In the genomic region with DNA sequence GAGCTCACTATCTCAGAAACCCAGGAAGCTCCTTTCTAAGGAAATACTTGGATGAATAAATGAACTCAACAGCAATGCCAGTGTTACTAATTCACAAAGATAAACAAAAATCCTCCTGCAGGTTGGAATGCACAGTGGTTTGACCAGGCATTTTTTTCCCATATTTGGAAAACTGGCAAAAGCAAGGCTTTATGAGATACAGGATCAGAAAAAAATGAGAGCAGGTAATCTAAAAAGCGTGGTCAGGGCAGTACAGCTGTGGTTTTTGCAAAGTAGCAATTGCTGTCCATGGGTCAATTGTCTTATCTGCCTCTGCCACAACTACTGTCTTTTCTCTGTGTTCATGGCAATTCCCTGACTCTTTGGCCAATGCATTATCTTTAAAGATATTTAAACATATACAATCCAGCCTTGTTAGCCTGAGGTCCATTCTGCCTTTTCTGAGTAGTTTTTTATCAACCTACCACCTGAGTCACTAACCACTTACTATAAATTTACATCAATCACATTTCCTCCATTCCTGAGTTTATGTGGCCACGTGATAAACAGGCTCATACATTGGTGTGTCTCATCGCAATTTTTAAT, we compare ENCODE assay signal across 16 cellular contexts.
DNase-seq lines count a peak whose midpoint lies in the region; ATAC-seq and TF ChIP-seq lines count a peak whose summit lies in the region.
"Had no signal": no experiment of that assay in that cellular context is flagged by ENCODE, and none has a peak within 500 bp of the region (broad histone marks: within the 10 kb centered on the region; RNA-seq: fewer than 3 reads in every experiment).

No MANE protein-coding gene starts in this region.

- TF ChIP-seq RAD21 in Ishikawa (IDR thresholded peaks at IDR 0.05; ENCODE audit: low read depth) = no peak

- H3K36me3 ChIP-seq in mammary epithelial cell (ENCODE audit: insufficient read depth, low read length) (no peaks in the 10 kb centered on the region), colonic mucosa (no peaks in the 10 kb centered on the region)
- H3K36me3 ChIP-seq: heart left ventricle had no signal

- WGBS in mammary epithelial cell (ENCODE audit: low coverage, missing lambda C conversion rate) = 29% methylated on average over 3 of the region's 3 CpGs

- H3K4me3 ChIP-seq in AG10803 (ENCODE audit: low read length) = no peak overlapping the region
- no peak overlapping the region for H3K4me3 ChIP-seq in mammary epithelial cell (replicated peaks in 1 of 3; ENCODE audit: insufficient read depth in 1 of 3, low read depth in 2 of 3, low read length in 3 of 3)
- H3K4me3 ChIP-seq in colonic mucosa = no peak overlapping the region
- H3K4me3 ChIP-seq: heart left ventricle had no signal

- H3K9ac ChIP-seq in mammary epithelial cell (ENCODE audit: insufficient read depth, low read length) (no peak overlapping the region), colonic mucosa (ENCODE audit: low read depth in 2 of 2, low read length in 2 of 2) (no peak overlapping the region)
- H3K9ac ChIP-seq: KMS-11, parathyroid adenoma had no signal

- POLR2A ChIA-PET in activated CD4-positive, alpha-beta T cell treated with anti-CD3 and anti-CD28 coated beads for 36 hours (lab: Charles Lee) = no interaction called here

- H3K4me2 ChIP-seq in mammary epithelial cell (ENCODE audit: insufficient read depth, low read depth, low read length) = no peak overlapping the region
- H3K4me2 ChIP-seq: KMS-11 had no signal

- TF ChIP-seq EP300 in Ishikawa (IDR thresholded peaks at IDR 0.05; ENCODE audit: borderline replicate concordance) = no peak

- no peaks in the 10 kb centered on the region for H3K79me2 ChIP-seq in mammary epithelial cell (ENCODE audit: insufficient read depth, low read length)
- H3K79me2 ChIP-seq: parathyroid adenoma had no signal

- DNase-seq in AG10803 (ENCODE audit: low read depth) (peak; percentile 56), mammary epithelial cell (peak; percentile 60), mesothelial cell of epicardium (ENCODE audit: low spot score in 2 of 2, unreplicated experiment in 2 of 2) (no peak), colonic mucosa (no peak)
- no peak for DNase-seq in activated CD4-positive, alpha-beta T cell treated with anti-CD3 and anti-CD28 coated beads for 36 hours
- DNase-seq: activated CD4-positive, CD25-positive, alpha-beta regulatory T cell; activated naive CD8-positive, alpha-beta T cell treated with anti-CD3 and anti-CD28 coated beads, Interleukin-2, amount 50 U/mL, for 24 hours; C1 segment of cervical spinal cord; effector CD4-positive, alpha-beta T cell; heart left ventricle; NCI-H2107 had no signal

- in situ Hi-C loops in mammary epithelial cell (cut with MboI; ENCODE audit: low sequenced_read_pairs in 2 of 2) = no loop called here

- H3K27me3 ChIP-seq in mammary epithelial cell (ENCODE audit: insufficient read depth, low read length) = no peaks in the 10 kb centered on the region
- H3K27me3 ChIP-seq in colonic mucosa = no peaks in the 10 kb centered on the region
- H3K27me3 ChIP-seq: heart left ventricle had no signal

- TF ChIP-seq CTCF in AG10803 (conservative IDR thresholded peaks at IDR 0.05; ENCODE audit: low read length) (peak; percentile 53), mammary epithelial cell (conservative IDR thresholded peaks at IDR 0.05 in 1 of 2, IDR thresholded peaks at IDR 0.05 in 1 of 2; ENCODE audit: extremely low read depth in 1 of 2, insufficient read depth in 1 of 2, low read depth in 1 of 2, low read length in 2 of 2) (peak; percentile 34 to 43), mesothelial cell of epicardium (IDR thresholded peaks at IDR 0.05; ENCODE audit: unreplicated experiment) (peak; percentile 29), colonic mucosa (IDR thresholded peaks at IDR 0.05) (no peak)

- H3K27me3 Mint-ChIP-seq in mesothelial cell of epicardium (ENCODE audit: low read depth) = no peaks in the 10 kb centered on the region
- no peaks in the 10 kb centered on the region for H3K27me3 Mint-ChIP-seq in activated CD4-positive, alpha-beta T cell treated with anti-CD3 and anti-CD28 coated beads for 36 hours
- H3K27me3 Mint-ChIP-seq: activated naive CD8-positive, alpha-beta T cell treated with anti-CD3 and anti-CD28 coated beads, Interleukin-2, amount 50 U/mL, for 24 hours had no signal

- no TSS peak for BruUV-seq in mammary epithelial cell (replicated peaks; lab: Mats Ljungman, UMichigan)

- no peaks in the 10 kb centered on the region for H3K9me3 ChIP-seq in mammary epithelial cell (replicated peaks; ENCODE audit: insufficient read depth, low read length)
- no peaks in the 10 kb centered on the region for H3K9me3 ChIP-seq in colonic mucosa
- H3K9me3 ChIP-seq: heart left ventricle had no signal

- dilution Hi-C loops in mammary epithelial cell (cut with HindIII; ENCODE audit: low sequenced_read_pairs) = no loop called here

- H4K20me1 ChIP-seq in mammary epithelial cell (ENCODE audit: insufficient read depth, low read length) = no peaks in the 10 kb centered on the region

- CTCF ChIA-PET in mammary epithelial cell (lab: Charles Lee; ENCODE audit: low non-redundant PET) = no interaction called here
- CTCF ChIA-PET in activated CD4-positive, alpha-beta T cell treated with anti-CD3 and anti-CD28 coated beads for 36 hours (lab: Charles Lee) = no interaction called here

- H3K4me1 ChIP-seq in mammary epithelial cell (ENCODE audit: insufficient read depth, low read length) (peaks cover 27% of the 10 kb centered on the region), colonic mucosa (no peaks in the 10 kb centered on the region)
- H3K4me1 ChIP-seq: parathyroid adenoma had no signal

- ATAC-seq in GM19463 (IDR thresholded peaks at IDR 0.05; ENCODE audit: unreplicated experiment) = no peak
- ATAC-seq in activated CD4-positive, alpha-beta T cell treated with anti-CD3 and anti-CD28 coated beads for 36 hours = no peak
- no peak for ATAC-seq in GM19397 (IDR thresholded peaks at IDR 0.05; ENCODE audit: unreplicated experiment)
- ATAC-seq: activated naive CD8-positive, alpha-beta T cell treated with anti-CD3 and anti-CD28 coated beads, Interleukin-2, amount 50 U/mL, for 24 hours had no signal

- peaks cover 3% of the 10 kb centered on the region for H3K36me3 Mint-ChIP-seq in mesothelial cell of epicardium
- no peaks in the 10 kb centered on the region for H3K36me3 Mint-ChIP-seq in activated CD4-positive, alpha-beta T cell treated with anti-CD3 and anti-CD28 coated beads for 36 hours (ENCODE audit: low read depth)

- H3K9me3 Mint-ChIP-seq in mesothelial cell of epicardium = peaks cover 8% of the 10 kb centered on the region
- peaks cover 2% of the 10 kb centered on the region for H3K9me3 Mint-ChIP-seq in activated CD4-positive, alpha-beta T cell treated with anti-CD3 and anti-CD28 coated beads for 36 hours (ENCODE audit: low read depth)

- H2AFZ ChIP-seq in mammary epithelial cell (ENCODE audit: low read depth, low read length) = no peak overlapping the region
- H2AFZ ChIP-seq: parathyroid adenoma had no signal

- no peak overlapping the region for H3K4me3 Mint-ChIP-seq in mesothelial cell of epicardium
- H3K4me3 Mint-ChIP-seq in activated CD4-positive, alpha-beta T cell treated with anti-CD3 and anti-CD28 coated beads for 36 hours = no peak overlapping the region
- H3K4me3 Mint-ChIP-seq: activated naive CD8-positive, alpha-beta T cell treated with anti-CD3 and anti-CD28 coated beads, Interleukin-2, amount 50 U/mL, for 24 hours had no signal

- H3K27ac ChIP-seq in mammary epithelial cell (ENCODE audit: insufficient read depth, low read depth, low read length) = peak overlapping the region; percentile 36
- H3K27ac ChIP-seq in colonic mucosa = no peak overlapping the region
- H3K27ac ChIP-seq: heart left ventricle, KMS-11, parathyroid adenoma had no signal

- H3K27ac Mint-ChIP-seq in mesothelial cell of epicardium = peak overlapping the region; percentile 78
- H3K27ac Mint-ChIP-seq in activated CD4-positive, alpha-beta T cell treated with anti-CD3 and anti-CD28 coated beads for 36 hours = no peak overlapping the region
- H3K27ac Mint-ChIP-seq: activated naive CD8-positive, alpha-beta T cell treated with anti-CD3 and anti-CD28 coated beads, Interleukin-2, amount 50 U/mL, for 24 hours had no signal

- H3K4me1 Mint-ChIP-seq in mesothelial cell of epicardium = peaks cover 37% of the 10 kb centered on the region
- no peaks in the 10 kb centered on the region for H3K4me1 Mint-ChIP-seq in activated CD4-positive, alpha-beta T cell treated with anti-CD3 and anti-CD28 coated beads for 36 hours
- H3K4me1 Mint-ChIP-seq: activated naive CD8-positive, alpha-beta T cell treated with anti-CD3 and anti-CD28 coated beads, Interleukin-2, amount 50 U/mL, for 24 hours had no signal

- intact Hi-C loops in mammary epithelial cell (cut with micrococcal nuclease) (no loop called here), colonic mucosa (cut with DNase I) (no loop called here)
- intact Hi-C loops in activated CD4-positive, alpha-beta T cell treated with anti-CD3 and anti-CD28 coated beads for 36 hours (cut with DNase I, micrococcal nuclease) = no loop called here

TF ChIP-seq in Ishikawa, 13 proteins besides CTCF, POLR2A, EP300 and RAD21:
- TF ChIP-seq TEAD4 (IDR thresholded peaks at IDR 0.05) (peak; percentile 62; the same call in 1 of the 2 replicates), FOXM1 (IDR thresholded peaks at IDR 0.05; ENCODE audit: borderline replicate concordance, low read depth) (0 out of 2 replicates have a peak, but pooled peaks have one; percentile 10), EGR1 (IDR thresholded peaks at IDR 0.05) (no peak)

Comparison
In these comparisons a context has a peak if more than half of its experiments do, and no peak if none do; other contexts are left out.
1. DNase-seq: peak in AG10803 (single experiment) and mammary epithelial cell (single experiment); none in mesothelial cell of epicardium (0 of 2), activated CD4-positive, alpha-beta T cell treated with anti-CD3 and anti-CD28 coated beads for 36 hours (single experiment) and colonic mucosa (single experiment).